Comparison of ENCODE assay signal across 22 cellular contexts in the genomic region with DNA sequence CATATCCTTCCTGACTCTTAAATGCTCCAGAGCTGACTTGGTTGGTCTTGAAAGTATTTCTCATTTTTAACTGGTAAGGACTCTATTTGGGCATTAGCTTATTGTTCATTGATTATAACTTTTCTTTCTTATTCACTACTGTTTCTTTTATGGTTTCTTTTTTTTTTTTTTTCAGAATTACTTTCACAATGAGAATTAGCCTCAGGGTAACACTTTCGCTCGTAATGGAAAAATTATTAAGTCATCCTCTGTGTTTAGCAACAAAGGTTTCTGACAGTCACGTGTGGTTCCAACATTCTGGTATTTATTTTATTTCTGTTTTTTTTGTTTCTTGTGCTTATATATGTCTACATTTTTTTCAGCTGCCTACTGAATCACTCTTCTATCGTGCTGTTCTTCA.
DNase-seq lines count a peak whose midpoint lies in the region; ATAC-seq and TF ChIP-seq lines count a peak whose summit lies in the region.
"Had no signal": no experiment of that assay in that cellular context is flagged by ENCODE, and none has a peak within 500 bp of the region (broad histone marks: within the 10 kb centered on the region; RNA-seq: fewer than 3 reads in every experiment).

No MANE protein-coding gene starts in this region.

- ATAC-seq in HG02763 (IDR thresholded peaks at IDR 0.05; ENCODE audit: unreplicated experiment) (peak; percentile 53), HG03521 (IDR thresholded peaks at IDR 0.05; ENCODE audit: unreplicated experiment) (peak; percentile 65)
- no peak for ATAC-seq in activated CD8-positive, alpha-beta memory T cell treated with anti-CD3 and anti-CD28 coated beads, Interleukin-2, amount 10 ng/mL, durations not matched to agents 7 days and 5 days
- ATAC-seq: mucosa of descending colon had no signal

- TF ChIP-seq POLR2A in breast epithelium (IDR thresholded peaks at IDR 0.05) = no peak
- no peak for TF ChIP-seq POLR2A in lower leg skin (IDR thresholded peaks at IDR 0.05)

- H3K4me3 Mint-ChIP-seq in MCF 10A (ENCODE audit: unreplicated experiment) = peak overlapping the region; percentile 24
- no peak overlapping the region for H3K4me3 Mint-ChIP-seq in activated CD8-positive, alpha-beta memory T cell treated with anti-CD3 and anti-CD28 coated beads, Interleukin-2, amount 10 ng/mL, durations not matched to agents 7 days and 5 days
- H3K4me3 Mint-ChIP-seq: activated naive CD4-positive, alpha-beta T cell treated with anti-CD3 and anti-CD28 coated beads for 36 hours had no signal

- H3K4me1 Mint-ChIP-seq in MCF 10A (ENCODE audit: insufficient read depth, unreplicated experiment) = peaks cover 9% of the 10 kb centered on the region
- peaks cover 6% of the 10 kb centered on the region for H3K4me1 Mint-ChIP-seq in activated CD8-positive, alpha-beta memory T cell treated with anti-CD3 and anti-CD28 coated beads, Interleukin-2, amount 10 ng/mL, durations not matched to agents 7 days and 5 days

- intact Hi-C loops in MCF 10A (cut with micrococcal nuclease) (no loop called here), breast epithelium (cut with DNase I; ENCODE audit: low total_unique reads) (no loop called here), lower leg skin (cut with DNase I; ENCODE audit: low total_unique reads) (no loop called here)

- no peaks in the 10 kb centered on the region for H3K4me1 ChIP-seq in breast epithelium
- H3K4me1 ChIP-seq: parathyroid adenoma, tibial artery had no signal

- H3K27ac ChIP-seq in breast epithelium = no peak overlapping the region
- H3K27ac ChIP-seq: parathyroid adenoma, tibial artery had no signal

- no peaks in the 10 kb centered on the region for H3K36me3 ChIP-seq in breast epithelium
- H3K36me3 ChIP-seq: HAP-1 had no signal

- BruUV-seq in MCF 10A (replicated peaks; lab: Mats Ljungman, UMichigan) = no TSS peak

- in situ Hi-C loops in KBM-7 (cut with MboI; ENCODE audit: low pct_unique_long_range_greater_than_20kb, low sequenced_read_pairs) = no loop called here

- H3K4me3 ChIP-seq in breast epithelium (no peak overlapping the region), lower leg skin (ENCODE audit: low read depth, poor library complexity, severe bottlenecking) (no peak overlapping the region)
- H3K4me3 ChIP-seq: HAP-1, mucosa of descending colon, tibial artery had no signal

- WGBS in lower leg skin, 2 donors = 39 to 59% methylated on average over 4 of the region's 4 CpGs

- H3K36me3 Mint-ChIP-seq in MCF 10A (ENCODE audit: insufficient read depth, unreplicated experiment) = peaks cover 19% of the 10 kb centered on the region
- H3K36me3 Mint-ChIP-seq in activated CD8-positive, alpha-beta memory T cell treated with anti-CD3 and anti-CD28 coated beads, Interleukin-2, amount 10 ng/mL, durations not matched to agents 7 days and 5 days = peaks cover 14% of the 10 kb centered on the region

- H3K27me3 Mint-ChIP-seq in MCF 10A (ENCODE audit: insufficient read depth, unreplicated experiment) = no peaks in the 10 kb centered on the region
- H3K27me3 Mint-ChIP-seq in activated CD8-positive, alpha-beta memory T cell treated with anti-CD3 and anti-CD28 coated beads, Interleukin-2, amount 10 ng/mL, durations not matched to agents 7 days and 5 days = no peaks in the 10 kb centered on the region

- H3K9me3 Mint-ChIP-seq in MCF 10A (ENCODE audit: unreplicated experiment) = no peaks in the 10 kb centered on the region
- H3K9me3 Mint-ChIP-seq in activated CD8-positive, alpha-beta memory T cell treated with anti-CD3 and anti-CD28 coated beads, Interleukin-2, amount 10 ng/mL, durations not matched to agents 7 days and 5 days (ENCODE audit: low read depth) = no peaks in the 10 kb centered on the region
- H3K9me3 Mint-ChIP-seq: activated naive CD4-positive, alpha-beta T cell treated with anti-CD3 and anti-CD28 coated beads for 36 hours had no signal

- no peaks in the 10 kb centered on the region for H3K27me3 ChIP-seq in breast epithelium
- H3K27me3 ChIP-seq: tibial artery had no signal

- TF ChIP-seq CTCF in MCF 10A (IDR thresholded peaks at IDR 0.05; ENCODE audit: unreplicated experiment) (no peak), breast epithelium (IDR thresholded peaks at IDR 0.05) (no peak), lower leg skin (IDR thresholded peaks at IDR 0.05) (no peak)

- POLR2A ChIA-PET in MCF 10A (lab: Yijun Ruan, JAX) = no interaction called here

- DNase-seq in MCF 10A (ENCODE audit: unreplicated experiment) (peak; percentile 46), breast epithelium (ENCODE audit: low spot score in 2 of 2) (no peak), KBM-7 (no peak), lower leg skin (ENCODE audit: low spot score in 2 of 2) (no peak), iPS-NIHi11 (ENCODE audit: low spot score) (no peak)
- no peak for DNase-seq in activated CD8-positive, alpha-beta memory T cell treated with anti-CD3 and anti-CD28 coated beads, Interleukin-2, amount 10 ng/mL, durations not matched to agents 7 days and 5 days
- DNase-seq: activated CD4-positive, alpha-beta T cell treated with anti-CD3 and anti-CD28 coated beads, Interleukin-2, amount 50 U/mL, for 4 hours; activated naive CD4-positive, alpha-beta T cell treated with anti-CD3 and anti-CD28 coated beads for 36 hours; caudate nucleus; COR-L47; islet precursor cell; mucosa of descending colon; NCI-H2029 treated with DMSO at 0.1 percent for 48 hours; NCI-H82; SHP77; stimulated activated CD4-positive, alpha-beta T cell treated with anti-CD3 and anti-CD28 coated beads, Interleukin-12 subunit alpha, Interleukin-12 subunit beta, amount 100 ng/mL, for 4 hours; T1000; tibial artery had no signal

- CTCF ChIA-PET in MCF 10A (lab: Yijun Ruan, JAX) = interaction anchor here (0.7 kb wide), 1 partner anchor 20 kb away, joined by 3 read pairs; no protein-coding TSS in a partner anchor
- CTCF ChIA-PET in activated CD8-positive, alpha-beta memory T cell treated with anti-CD3 and anti-CD28 coated beads, Interleukin-2, amount 10 ng/mL, durations not matched to agents 7 days and 5 days (lab: Charles Lee) = interaction anchor here (0.6 kb wide), 1 partner anchor 61 kb away, joined by 5 read pairs; no protein-coding TSS in a partner anchor

- no peaks in the 10 kb centered on the region for H3K9me3 ChIP-seq in breast epithelium
- H3K9me3 ChIP-seq: HAP-1, mucosa of descending colon, tibial artery had no signal

- peak overlapping the region; percentile 86 for H3K27ac Mint-ChIP-seq in MCF 10A (ENCODE audit: low read depth, unreplicated experiment)
- no peak overlapping the region for H3K27ac Mint-ChIP-seq in activated CD8-positive, alpha-beta memory T cell treated with anti-CD3 and anti-CD28 coated beads, Interleukin-2, amount 10 ng/mL, durations not matched to agents 7 days and 5 days
- H3K27ac Mint-ChIP-seq: activated naive CD4-positive, alpha-beta T cell treated with anti-CD3 and anti-CD28 coated beads for 36 hours had no signal
